In genomic region chr12:89947437-89948265, GRCh38 we compare ENCODE assay signal across 1 cellular context.
A peak's percentile ranks its signal among the peaks of the same experiment; 100 is the strongest.
TF ChIP-seq lines count a peak whose summit lies in the region.

No MANE protein-coding gene starts in this region.

TF ChIP-seq in HEK293, 187 proteins besides CTCF, POLR2A, EP300 and RAD21 (continued from another document and continues in another):
- TF ChIP-seq ZNF626 (tag by site-specific recombination; IDR thresholded peaks at IDR 0.05) (no peak), ZNF404 (tag by site-specific recombination; IDR thresholded peaks at IDR 0.05) (no peak), ZBTB20 (tag by site-specific recombination; IDR thresholded peaks at IDR 0.05) (peak; percentile 87), ZNF571 (tag by site-specific recombination; IDR thresholded peaks at IDR 0.05) (no peak), ZNF366 (tag by site-specific recombination; conservative IDR thresholded peaks at IDR 0.05) (no peak), ZXDB (tag by site-specific recombination; IDR thresholded peaks at IDR 0.05) (peak; percentile 48; the same call in 1 of the 2 replicates), ZNF112 (tag by site-specific recombination; IDR thresholded peaks at IDR 0.05) (no peak), ATF2 (tag by site-specific recombination; IDR thresholded peaks at IDR 0.05; ENCODE audit: low read depth) (no peak), ZBTB7A (tag by site-specific recombination; IDR thresholded peaks at IDR 0.05; ENCODE audit: low read depth) (no peak), KLF17 (tag by site-specific recombination; IDR thresholded peaks at IDR 0.05) (no peak), ZBTB17 (tag by site-specific recombination; IDR thresholded peaks at IDR 0.05) (no peak; the same call in 1 of the 2 replicates), ZNF76 (tag by site-specific recombination; IDR thresholded peaks at IDR 0.05; ENCODE audit: borderline replicate concordance, low read depth) (no peak), ZNF707 (tag by site-specific recombination; IDR thresholded peaks at IDR 0.05) (no peak), PRDM1 (tag by site-specific recombination; IDR thresholded peaks at IDR 0.05) (no peak), HOXA7 (CRISPR knock-in tag; IDR thresholded peaks at IDR 0.05; ENCODE audit: borderline replicate concordance) (no peak), ZNF266 (tag by site-specific recombination; IDR thresholded peaks at IDR 0.05; ENCODE audit: low read depth) (no peak), ZNF433 (tag by site-specific recombination; IDR thresholded peaks at IDR 0.05; ENCODE audit: low read depth) (no peak), ZNF624 (tag by site-specific recombination; IDR thresholded peaks at IDR 0.05) (no peak), ZNF426 (tag by site-specific recombination; IDR thresholded peaks at IDR 0.05) (no peak), ZSCAN30 (tag by site-specific recombination; IDR thresholded peaks at IDR 0.05) (peak; percentile 87), ZNF701 (tag by site-specific recombination; IDR thresholded peaks at IDR 0.05) (no peak), BCL11B (tag by site-specific recombination; IDR thresholded peaks at IDR 0.05; ENCODE audit: low read depth) (no peak), ZSCAN16 (tag by site-specific recombination; IDR thresholded peaks at IDR 0.05) (no peak), ZNF785 (tag by site-specific recombination; IDR thresholded peaks at IDR 0.05) (no peak), ZNF18 (tag by site-specific recombination; IDR thresholded peaks at IDR 0.05) (no peak; the same call in 1 of the 2 replicates), ZFP41 (tag by site-specific recombination; IDR thresholded peaks at IDR 0.05; ENCODE audit: borderline replicate concordance) (no peak), MZF1 (tag by site-specific recombination; IDR thresholded peaks at IDR 0.05; ENCODE audit: borderline replicate concordance) (peak; percentile 92), ZNF24 (tag by site-specific recombination; IDR thresholded peaks at IDR 0.05) (no peak), GLI4 (tag by site-specific recombination; IDR thresholded peaks at IDR 0.05) (no peak), ZNF223 (tag by site-specific recombination; IDR thresholded peaks at IDR 0.05) (no peak), KLF10 (tag by site-specific recombination; IDR thresholded peaks at IDR 0.05) (no peak), ZNF239 (tag by site-specific recombination; IDR thresholded peaks at IDR 0.05) (no peak), ZNF514 (tag by site-specific recombination; IDR thresholded peaks at IDR 0.05) (no peak), ZNF292 (tag by site-specific recombination; IDR thresholded peaks at IDR 0.05; ENCODE audit: borderline replicate concordance, low read depth) (no peak), ZNF324 (tag by site-specific recombination; IDR thresholded peaks at IDR 0.05) (no peak), KLF9 (tag by site-specific recombination; IDR thresholded peaks at IDR 0.05; ENCODE audit: low read depth) (no peak), ZNF140 (tag by site-specific recombination; IDR thresholded peaks at IDR 0.05) (no peak), BCL11A (tag by site-specific recombination; IDR thresholded peaks at IDR 0.05; ENCODE audit: low read depth) (no peak), ZNF768 (tag by site-specific recombination; IDR thresholded peaks at IDR 0.05) (no peak), ZNF747 (tag by site-specific recombination; IDR thresholded peaks at IDR 0.05) (no peak)
- TF ChIP-seq, protein P1, sequence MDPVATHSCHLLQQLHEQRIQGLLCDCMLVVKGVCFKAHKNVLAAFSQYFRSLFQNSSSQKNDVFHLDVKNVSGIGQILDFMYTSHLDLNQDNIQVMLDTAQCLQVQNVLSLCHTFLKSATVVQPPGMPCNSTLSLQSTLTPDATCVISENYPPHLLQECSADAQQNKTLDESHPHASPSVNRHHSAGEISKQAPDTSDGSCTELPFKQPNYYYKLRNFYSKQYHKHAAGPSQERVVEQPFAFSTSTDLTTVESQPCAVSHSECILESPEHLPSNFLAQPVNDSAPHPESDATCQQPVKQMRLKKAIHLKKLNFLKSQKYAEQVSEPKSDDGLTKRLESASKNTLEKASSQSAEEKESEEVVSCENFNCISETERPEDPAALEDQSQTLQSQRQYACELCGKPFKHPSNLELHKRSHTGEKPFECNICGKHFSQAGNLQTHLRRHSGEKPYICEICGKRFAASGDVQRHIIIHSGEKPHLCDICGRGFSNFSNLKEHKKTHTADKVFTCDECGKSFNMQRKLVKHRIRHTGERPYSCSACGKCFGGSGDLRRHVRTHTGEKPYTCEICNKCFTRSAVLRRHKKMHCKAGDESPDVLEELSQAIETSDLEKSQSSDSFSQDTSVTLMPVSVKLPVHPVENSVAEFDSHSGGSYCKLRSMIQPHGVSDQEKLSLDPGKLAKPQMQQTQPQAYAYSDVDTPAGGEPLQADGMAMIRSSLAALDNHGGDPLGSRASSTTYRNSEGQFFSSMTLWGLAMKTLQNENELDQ (tag by site-specific recombination; IDR thresholded peaks at IDR 0.05; ENCODE audit: low read depth): no peak
- TF ChIP-seq, protein P2, sequence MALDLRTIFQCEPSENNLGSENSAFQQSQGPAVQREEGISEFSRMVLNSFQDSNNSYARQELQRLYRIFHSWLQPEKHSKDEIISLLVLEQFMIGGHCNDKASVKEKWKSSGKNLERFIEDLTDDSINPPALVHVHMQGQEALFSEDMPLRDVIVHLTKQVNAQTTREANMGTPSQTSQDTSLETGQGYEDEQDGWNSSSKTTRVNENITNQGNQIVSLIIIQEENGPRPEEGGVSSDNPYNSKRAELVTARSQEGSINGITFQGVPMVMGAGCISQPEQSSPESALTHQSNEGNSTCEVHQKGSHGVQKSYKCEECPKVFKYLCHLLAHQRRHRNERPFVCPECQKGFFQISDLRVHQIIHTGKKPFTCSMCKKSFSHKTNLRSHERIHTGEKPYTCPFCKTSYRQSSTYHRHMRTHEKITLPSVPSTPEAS (tag by site-specific recombination; IDR thresholded peaks at IDR 0.05): no peak
- TF ChIP-seq, protein P3, sequence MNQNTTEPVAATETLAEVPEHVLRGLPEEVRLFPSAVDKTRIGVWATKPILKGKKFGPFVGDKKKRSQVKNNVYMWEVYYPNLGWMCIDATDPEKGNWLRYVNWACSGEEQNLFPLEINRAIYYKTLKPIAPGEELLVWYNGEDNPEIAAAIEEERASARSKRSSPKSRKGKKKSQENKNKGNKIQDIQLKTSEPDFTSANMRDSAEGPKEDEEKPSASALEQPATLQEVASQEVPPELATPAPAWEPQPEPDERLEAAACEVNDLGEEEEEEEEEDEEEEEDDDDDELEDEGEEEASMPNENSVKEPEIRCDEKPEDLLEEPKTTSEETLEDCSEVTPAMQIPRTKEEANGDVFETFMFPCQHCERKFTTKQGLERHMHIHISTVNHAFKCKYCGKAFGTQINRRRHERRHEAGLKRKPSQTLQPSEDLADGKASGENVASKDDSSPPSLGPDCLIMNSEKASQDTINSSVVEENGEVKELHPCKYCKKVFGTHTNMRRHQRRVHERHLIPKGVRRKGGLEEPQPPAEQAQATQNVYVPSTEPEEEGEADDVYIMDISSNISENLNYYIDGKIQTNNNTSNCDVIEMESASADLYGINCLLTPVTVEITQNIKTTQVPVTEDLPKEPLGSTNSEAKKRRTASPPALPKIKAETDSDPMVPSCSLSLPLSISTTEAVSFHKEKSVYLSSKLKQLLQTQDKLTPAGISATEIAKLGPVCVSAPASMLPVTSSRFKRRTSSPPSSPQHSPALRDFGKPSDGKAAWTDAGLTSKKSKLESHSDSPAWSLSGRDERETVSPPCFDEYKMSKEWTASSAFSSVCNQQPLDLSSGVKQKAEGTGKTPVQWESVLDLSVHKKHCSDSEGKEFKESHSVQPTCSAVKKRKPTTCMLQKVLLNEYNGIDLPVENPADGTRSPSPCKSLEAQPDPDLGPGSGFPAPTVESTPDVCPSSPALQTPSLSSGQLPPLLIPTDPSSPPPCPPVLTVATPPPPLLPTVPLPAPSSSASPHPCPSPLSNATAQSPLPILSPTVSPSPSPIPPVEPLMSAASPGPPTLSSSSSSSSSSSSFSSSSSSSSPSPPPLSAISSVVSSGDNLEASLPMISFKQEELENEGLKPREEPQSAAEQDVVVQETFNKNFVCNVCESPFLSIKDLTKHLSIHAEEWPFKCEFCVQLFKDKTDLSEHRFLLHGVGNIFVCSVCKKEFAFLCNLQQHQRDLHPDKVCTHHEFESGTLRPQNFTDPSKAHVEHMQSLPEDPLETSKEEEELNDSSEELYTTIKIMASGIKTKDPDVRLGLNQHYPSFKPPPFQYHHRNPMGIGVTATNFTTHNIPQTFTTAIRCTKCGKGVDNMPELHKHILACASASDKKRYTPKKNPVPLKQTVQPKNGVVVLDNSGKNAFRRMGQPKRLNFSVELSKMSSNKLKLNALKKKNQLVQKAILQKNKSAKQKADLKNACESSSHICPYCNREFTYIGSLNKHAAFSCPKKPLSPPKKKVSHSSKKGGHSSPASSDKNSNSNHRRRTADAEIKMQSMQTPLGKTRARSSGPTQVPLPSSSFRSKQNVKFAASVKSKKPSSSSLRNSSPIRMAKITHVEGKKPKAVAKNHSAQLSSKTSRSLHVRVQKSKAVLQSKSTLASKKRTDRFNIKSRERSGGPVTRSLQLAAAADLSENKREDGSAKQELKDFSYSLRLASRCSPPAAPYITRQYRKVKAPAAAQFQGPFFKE (tag by site-specific recombination; IDR thresholded peaks at IDR 0.05; ENCODE audit: borderline replicate concordance): no peak
- TF ChIP-seq, protein P4, sequence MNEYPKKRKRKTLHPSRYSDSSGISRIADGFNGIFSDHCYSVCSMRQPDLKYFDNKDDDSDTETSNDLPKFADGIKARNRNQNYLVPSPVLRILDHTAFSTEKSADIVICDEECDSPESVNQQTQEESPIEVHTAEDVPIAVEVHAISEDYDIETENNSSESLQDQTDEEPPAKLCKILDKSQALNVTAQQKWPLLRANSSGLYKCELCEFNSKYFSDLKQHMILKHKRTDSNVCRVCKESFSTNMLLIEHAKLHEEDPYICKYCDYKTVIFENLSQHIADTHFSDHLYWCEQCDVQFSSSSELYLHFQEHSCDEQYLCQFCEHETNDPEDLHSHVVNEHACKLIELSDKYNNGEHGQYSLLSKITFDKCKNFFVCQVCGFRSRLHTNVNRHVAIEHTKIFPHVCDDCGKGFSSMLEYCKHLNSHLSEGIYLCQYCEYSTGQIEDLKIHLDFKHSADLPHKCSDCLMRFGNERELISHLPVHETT (tag by site-specific recombination; IDR thresholded peaks at IDR 0.05): no peak
- TF ChIP-seq, protein P5, sequence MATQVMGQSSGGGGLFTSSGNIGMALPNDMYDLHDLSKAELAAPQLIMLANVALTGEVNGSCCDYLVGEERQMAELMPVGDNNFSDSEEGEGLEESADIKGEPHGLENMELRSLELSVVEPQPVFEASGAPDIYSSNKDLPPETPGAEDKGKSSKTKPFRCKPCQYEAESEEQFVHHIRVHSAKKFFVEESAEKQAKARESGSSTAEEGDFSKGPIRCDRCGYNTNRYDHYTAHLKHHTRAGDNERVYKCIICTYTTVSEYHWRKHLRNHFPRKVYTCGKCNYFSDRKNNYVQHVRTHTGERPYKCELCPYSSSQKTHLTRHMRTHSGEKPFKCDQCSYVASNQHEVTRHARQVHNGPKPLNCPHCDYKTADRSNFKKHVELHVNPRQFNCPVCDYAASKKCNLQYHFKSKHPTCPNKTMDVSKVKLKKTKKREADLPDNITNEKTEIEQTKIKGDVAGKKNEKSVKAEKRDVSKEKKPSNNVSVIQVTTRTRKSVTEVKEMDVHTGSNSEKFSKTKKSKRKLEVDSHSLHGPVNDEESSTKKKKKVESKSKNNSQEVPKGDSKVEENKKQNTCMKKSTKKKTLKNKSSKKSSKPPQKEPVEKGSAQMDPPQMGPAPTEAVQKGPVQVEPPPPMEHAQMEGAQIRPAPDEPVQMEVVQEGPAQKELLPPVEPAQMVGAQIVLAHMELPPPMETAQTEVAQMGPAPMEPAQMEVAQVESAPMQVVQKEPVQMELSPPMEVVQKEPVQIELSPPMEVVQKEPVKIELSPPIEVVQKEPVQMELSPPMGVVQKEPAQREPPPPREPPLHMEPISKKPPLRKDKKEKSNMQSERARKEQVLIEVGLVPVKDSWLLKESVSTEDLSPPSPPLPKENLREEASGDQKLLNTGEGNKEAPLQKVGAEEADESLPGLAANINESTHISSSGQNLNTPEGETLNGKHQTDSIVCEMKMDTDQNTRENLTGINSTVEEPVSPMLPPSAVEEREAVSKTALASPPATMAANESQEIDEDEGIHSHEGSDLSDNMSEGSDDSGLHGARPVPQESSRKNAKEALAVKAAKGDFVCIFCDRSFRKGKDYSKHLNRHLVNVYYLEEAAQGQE (tag by site-specific recombination; IDR thresholded peaks at IDR 0.05): no peak
- TF ChIP-seq, protein P6, sequence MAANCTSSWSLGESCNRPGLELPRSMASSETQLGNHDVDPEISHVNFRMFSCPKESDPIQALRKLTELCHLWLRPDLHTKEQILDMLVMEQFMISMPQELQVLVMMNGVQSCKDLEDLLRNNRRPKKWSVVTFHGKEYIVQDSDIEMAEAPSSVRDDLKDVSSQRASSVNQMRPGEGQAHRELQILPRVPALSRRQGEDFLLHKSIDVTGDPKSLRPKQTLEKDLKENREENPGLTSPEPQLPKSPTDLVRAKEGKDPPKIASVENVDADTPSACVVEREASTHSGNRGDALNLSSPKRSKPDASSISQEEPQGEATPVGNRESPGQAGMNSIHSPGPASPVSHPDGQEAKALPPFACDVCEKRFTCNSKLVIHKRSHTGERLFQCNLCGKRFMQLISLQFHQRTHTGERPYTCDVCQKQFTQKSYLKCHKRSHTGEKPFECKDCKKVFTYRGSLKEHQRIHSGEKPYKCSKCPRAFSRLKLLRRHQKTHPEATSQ (tag by site-specific recombination; IDR thresholded peaks at IDR 0.05): no peak
